Comparison of ENCODE assay signal across 14 cellular contexts in the genomic region with DNA sequence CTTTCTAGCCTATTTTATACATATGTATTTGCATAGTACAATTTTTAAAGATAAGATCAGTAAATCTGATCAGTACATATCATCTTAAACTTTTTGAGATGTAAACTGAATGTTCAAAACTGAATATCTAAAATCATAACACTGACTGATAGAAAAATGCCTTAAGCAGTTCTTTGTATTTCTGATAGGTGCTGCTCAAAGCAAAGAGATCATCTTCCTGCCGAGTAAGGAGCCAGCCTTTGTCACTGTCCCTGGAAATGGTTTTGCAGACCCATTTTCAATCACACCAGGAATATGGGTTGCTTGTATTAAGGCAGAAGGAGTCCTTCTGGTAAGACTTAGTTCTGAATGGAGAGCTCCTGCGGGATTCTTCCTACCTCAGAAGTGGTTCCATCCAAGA.
DNase-seq lines count a peak whose midpoint lies in the region; ATAC-seq and TF ChIP-seq lines count a peak whose summit lies in the region.
"Had no signal": no experiment of that assay in that cellular context is flagged by ENCODE, and none has a peak within 500 bp of the region (broad histone marks: within the 10 kb centered on the region; RNA-seq: fewer than 3 reads in every experiment).

No MANE protein-coding gene starts in this region.

- no peaks in the 10 kb centered on the region for H3K36me3 ChIP-seq in Loucy (ENCODE audit: insufficient read depth, low read length)
- H3K36me3 ChIP-seq in liver (ENCODE audit: control insufficient read depth in 4 of 4, insufficient read depth in 3 of 4, low read depth in 1 of 4, low read length in 3 of 4) = no peaks in the 10 kb centered on the region
- no peaks in the 10 kb centered on the region for H3K36me3 ChIP-seq in transverse colon
- H3K36me3 ChIP-seq: BLaER1, right atrium auricular region had no signal

- no peak for TF ChIP-seq EP300 in transverse colon (IDR thresholded peaks at IDR 0.05; ENCODE audit: low read depth)

- WGBS in liver = 66% methylated on average over 2 of the region's 2 CpGs
- WGBS in transverse colon (ENCODE audit: low coverage in 1 of 2), 2 donors = 83 to 84% methylated on average over 1 to 2 of the region's 2 CpGs

- no peaks in the 10 kb centered on the region for H3K9me2 ChIP-seq in Loucy (replicated peaks; ENCODE audit: low read depth, low read length)

- H2AFZ ChIP-seq in Loucy (ENCODE audit: low read length) = no peak overlapping the region

- H3K9me3 ChIP-seq in Loucy (ENCODE audit: insufficient read depth, low read depth, low read length) = no peaks in the 10 kb centered on the region
- no peaks in the 10 kb centered on the region for H3K9me3 ChIP-seq in liver (ENCODE audit: control insufficient read depth in 4 of 4, low read length in 3 of 4)
- no peaks in the 10 kb centered on the region for H3K9me3 ChIP-seq in transverse colon
- H3K9me3 ChIP-seq: right atrium auricular region, stomach had no signal

- H3K4me2 ChIP-seq in Loucy (ENCODE audit: low read depth, low read length, poor library complexity, severe bottlenecking) = no peak overlapping the region
- H3K4me2 ChIP-seq: BLaER1 had no signal

- TF ChIP-seq CTCF in Loucy (conservative IDR thresholded peaks at IDR 0.05; ENCODE audit: low read length) (peak; percentile 67), liver (IDR thresholded peaks at IDR 0.05; ENCODE audit: low read depth, low read length, missing input control) (peak; percentile 31), transverse colon (IDR thresholded peaks at IDR 0.05) (peak in 1 of 5 experiments; percentile 11)

- in situ Hi-C loops in transverse colon (cut with MboI; ENCODE audit: low pct_ligation_motif_present in 1 of 4, low pct_unique_long_range_greater_than_20kb in 1 of 4, low sequenced_read_pairs in 3 of 4) = loop anchor here (10.0 to 25.0 kb wide), 4 partner anchors 91 to 288 kb away; no protein-coding TSS in a partner anchor

- no peak overlapping the region for H3K27ac ChIP-seq in liver (ENCODE audit: low read depth in 1 of 2, low read length in 2 of 2)
- H3K27ac ChIP-seq in transverse colon = no peak overlapping the region
- H3K27ac ChIP-seq: BLaER1, stomach had no signal

- H3K4me1 ChIP-seq in Loucy (ENCODE audit: insufficient read depth, low read length, poor library complexity, severe bottlenecking) = peaks cover 49% of the 10 kb centered on the region
- no peaks in the 10 kb centered on the region for H3K4me1 ChIP-seq in liver (ENCODE audit: control insufficient read depth in 4 of 4, insufficient read depth in 4 of 4, low read length in 3 of 4)
- H3K4me1 ChIP-seq in transverse colon = peaks cover 0 to 24% (median 4%) of the 10 kb centered on the region in 4 donors

- DNase-seq in ELR (ENCODE audit: low read depth) (peak; percentile 19), astrocyte of the hippocampus (ENCODE audit: low read depth, low spot score) (peak; percentile 10), medulla oblongata (ENCODE audit: extremely low spot score) (no peak), transverse colon (no peak)
- no peak for DNase-seq in stimulated activated CD4-positive, alpha-beta T cell treated with anti-CD3 and anti-CD28 coated beads, Interleukin-12 subunit alpha, Interleukin-12 subunit beta, amount 100 ng/mL, for 4 hours
- DNase-seq: activated naive CD8-positive, alpha-beta T cell treated with anti-CD3 and anti-CD28 coated beads, Interleukin-2, amount 50 U/mL, for 24 hours; NCI-H1694; stomach had no signal

- TF ChIP-seq RAD21 in liver (IDR thresholded peaks at IDR 0.05) = peak; percentile 65 to 69

- no peaks in the 10 kb centered on the region for H3K79me2 ChIP-seq in Loucy (ENCODE audit: insufficient read depth, low read length)

- H3K27me3 ChIP-seq in Loucy (ENCODE audit: insufficient read depth, low read length, poor library complexity, severe bottlenecking) (no peaks in the 10 kb centered on the region), liver (ENCODE audit: control insufficient read depth in 4 of 4, insufficient read depth in 4 of 4, low read length in 3 of 4) (no peaks in the 10 kb centered on the region), transverse colon (no peaks in the 10 kb centered on the region)
- H3K27me3 ChIP-seq: BLaER1, right atrium auricular region, stomach had no signal

- H3K4me3 ChIP-seq in Loucy (ENCODE audit: low read length, poor library complexity, severe bottlenecking) = no peak overlapping the region
- H3K4me3 ChIP-seq in liver (ENCODE audit: low read depth in 1 of 3, low read length in 3 of 3) = no peak overlapping the region
- H3K4me3 ChIP-seq in transverse colon = no peak overlapping the region
- H3K4me3 ChIP-seq: BLaER1, coronary artery, right atrium auricular region, stomach had no signal

- H3F3A ChIP-seq in Loucy (ENCODE audit: low read depth) = no peaks in the 10 kb centered on the region

- intact Hi-C loops in transverse colon (cut with DNase I; ENCODE audit: low total_unique reads) = no loop called here

- H4K20me1 ChIP-seq in Loucy (ENCODE audit: insufficient read depth, low read length, poor library complexity, severe bottlenecking) = no peaks in the 10 kb centered on the region
- H4K20me1 ChIP-seq: BLaER1 had no signal

- no peak for TF ChIP-seq POLR2A in transverse colon (IDR thresholded peaks at IDR 0.05)

- ATAC-seq in GM18907 (IDR thresholded peaks at IDR 0.05; ENCODE audit: unreplicated experiment) = no peak
- ATAC-seq: activated naive CD8-positive, alpha-beta T cell treated with anti-CD3 and anti-CD28 coated beads, Interleukin-2, amount 50 U/mL, for 24 hours had no signal

- H3K9ac ChIP-seq in Loucy (ENCODE audit: low read depth, low read length, poor library complexity, severe bottlenecking) (no peak overlapping the region), liver (ENCODE audit: low read depth in 1 of 2, low read length in 2 of 2) (no peak overlapping the region)
- H3K9ac ChIP-seq: BLaER1 had no signal

TF ChIP-seq in liver, 16 proteins besides CTCF, POLR2A, EP300 and RAD21:
- TF ChIP-seq GABPA (IDR thresholded peaks at IDR 0.05 in 1 of 2, conservative IDR thresholded peaks at IDR 0.05 in 1 of 2) = no peak
- no peak for TF ChIP-seq YY1 (IDR thresholded peaks at IDR 0.05)
- no peak for TF ChIP-seq FOXA1 (IDR thresholded peaks at IDR 0.05)
- TF ChIP-seq FOXA2 (IDR thresholded peaks at IDR 0.05) = no peak
- no peak for TF ChIP-seq NR2F2 (IDR thresholded peaks at IDR 0.05)
- TF ChIP-seq, protein P1, sequence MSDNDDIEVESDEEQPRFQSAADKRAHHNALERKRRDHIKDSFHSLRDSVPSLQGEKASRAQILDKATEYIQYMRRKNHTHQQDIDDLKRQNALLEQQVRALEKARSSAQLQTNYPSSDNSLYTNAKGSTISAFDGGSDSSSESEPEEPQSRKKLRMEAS (IDR thresholded peaks at IDR 0.05) = no peak
- no peak for TF ChIP-seq HNF4A (conservative IDR thresholded peaks at IDR 0.05)
- no peak for TF ChIP-seq HNF4G (IDR thresholded peaks at IDR 0.05)
- TF ChIP-seq RXRA (IDR thresholded peaks at IDR 0.05) = no peak
- TF ChIP-seq, protein P2, sequence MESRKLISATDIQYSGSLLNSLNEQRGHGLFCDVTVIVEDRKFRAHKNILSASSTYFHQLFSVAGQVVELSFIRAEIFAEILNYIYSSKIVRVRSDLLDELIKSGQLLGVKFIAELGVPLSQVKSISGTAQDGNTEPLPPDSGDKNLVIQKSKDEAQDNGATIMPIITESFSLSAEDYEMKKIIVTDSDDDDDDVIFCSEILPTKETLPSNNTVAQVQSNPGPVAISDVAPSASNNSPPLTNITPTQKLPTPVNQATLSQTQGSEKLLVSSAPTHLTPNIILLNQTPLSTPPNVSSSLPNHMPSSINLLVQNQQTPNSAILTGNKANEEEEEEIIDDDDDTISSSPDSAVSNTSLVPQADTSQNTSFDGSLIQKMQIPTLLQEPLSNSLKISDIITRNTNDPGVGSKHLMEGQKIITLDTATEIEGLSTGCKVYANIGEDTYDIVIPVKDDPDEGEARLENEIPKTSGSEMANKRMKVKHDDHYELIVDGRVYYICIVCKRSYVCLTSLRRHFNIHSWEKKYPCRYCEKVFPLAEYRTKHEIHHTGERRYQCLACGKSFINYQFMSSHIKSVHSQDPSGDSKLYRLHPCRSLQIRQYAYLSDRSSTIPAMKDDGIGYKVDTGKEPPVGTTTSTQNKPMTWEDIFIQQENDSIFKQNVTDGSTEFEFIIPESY (IDR thresholded peaks at IDR 0.05) = no peak
- TF ChIP-seq, protein P3, sequence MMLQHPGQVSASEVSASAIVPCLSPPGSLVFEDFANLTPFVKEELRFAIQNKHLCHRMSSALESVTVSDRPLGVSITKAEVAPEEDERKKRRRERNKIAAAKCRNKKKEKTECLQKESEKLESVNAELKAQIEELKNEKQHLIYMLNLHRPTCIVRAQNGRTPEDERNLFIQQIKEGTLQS (IDR thresholded peaks at IDR 0.05) = no peak
- TF ChIP-seq SP1 (IDR thresholded peaks at IDR 0.05) = no peak
- no peak for TF ChIP-seq JUND (IDR thresholded peaks at IDR 0.05)
- TF ChIP-seq, protein P4, sequence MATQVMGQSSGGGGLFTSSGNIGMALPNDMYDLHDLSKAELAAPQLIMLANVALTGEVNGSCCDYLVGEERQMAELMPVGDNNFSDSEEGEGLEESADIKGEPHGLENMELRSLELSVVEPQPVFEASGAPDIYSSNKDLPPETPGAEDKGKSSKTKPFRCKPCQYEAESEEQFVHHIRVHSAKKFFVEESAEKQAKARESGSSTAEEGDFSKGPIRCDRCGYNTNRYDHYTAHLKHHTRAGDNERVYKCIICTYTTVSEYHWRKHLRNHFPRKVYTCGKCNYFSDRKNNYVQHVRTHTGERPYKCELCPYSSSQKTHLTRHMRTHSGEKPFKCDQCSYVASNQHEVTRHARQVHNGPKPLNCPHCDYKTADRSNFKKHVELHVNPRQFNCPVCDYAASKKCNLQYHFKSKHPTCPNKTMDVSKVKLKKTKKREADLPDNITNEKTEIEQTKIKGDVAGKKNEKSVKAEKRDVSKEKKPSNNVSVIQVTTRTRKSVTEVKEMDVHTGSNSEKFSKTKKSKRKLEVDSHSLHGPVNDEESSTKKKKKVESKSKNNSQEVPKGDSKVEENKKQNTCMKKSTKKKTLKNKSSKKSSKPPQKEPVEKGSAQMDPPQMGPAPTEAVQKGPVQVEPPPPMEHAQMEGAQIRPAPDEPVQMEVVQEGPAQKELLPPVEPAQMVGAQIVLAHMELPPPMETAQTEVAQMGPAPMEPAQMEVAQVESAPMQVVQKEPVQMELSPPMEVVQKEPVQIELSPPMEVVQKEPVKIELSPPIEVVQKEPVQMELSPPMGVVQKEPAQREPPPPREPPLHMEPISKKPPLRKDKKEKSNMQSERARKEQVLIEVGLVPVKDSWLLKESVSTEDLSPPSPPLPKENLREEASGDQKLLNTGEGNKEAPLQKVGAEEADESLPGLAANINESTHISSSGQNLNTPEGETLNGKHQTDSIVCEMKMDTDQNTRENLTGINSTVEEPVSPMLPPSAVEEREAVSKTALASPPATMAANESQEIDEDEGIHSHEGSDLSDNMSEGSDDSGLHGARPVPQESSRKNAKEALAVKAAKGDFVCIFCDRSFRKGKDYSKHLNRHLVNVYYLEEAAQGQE (IDR thresholded peaks at IDR 0.05) = no peak
- no peak for TF ChIP-seq EGR1 (IDR thresholded peaks at IDR 0.05; ENCODE audit: low read depth in 2 of 2)
- no peak for TF ChIP-seq TAF1 (conservative IDR thresholded peaks at IDR 0.05)

Comparison
In these comparisons a context has a peak if more than half of its experiments do, and no peak if none do; other contexts are left out.
1. DNase-seq: peak in ELR (single experiment) and astrocyte of the hippocampus (single experiment); none in medulla oblongata (single experiment), transverse colon (single experiment) and stimulated activated CD4-positive, alpha-beta T cell treated with anti-CD3 and anti-CD28 coated beads, Interleukin-12 subunit alpha, Interleukin-12 subunit beta, amount 100 ng/mL, for 4 hours (single experiment).